Comparison of ENCODE assay signal across 3 cellular contexts in genomic region chr6:163356743-163357142, GRCh38.
TF ChIP-seq lines count a peak whose summit lies in the region.

No MANE protein-coding gene starts in this region.

TF ChIP-seq in HCT116, 20 proteins besides CTCF, POLR2A, EP300 and RAD21:
- no peak for TF ChIP-seq ZFX (IDR thresholded peaks at IDR 0.05)
- TF ChIP-seq SIN3A (IDR thresholded peaks at IDR 0.05; ENCODE audit: low read depth) = no peak
- no peak for TF ChIP-seq EGR1 (IDR thresholded peaks at IDR 0.05; ENCODE audit: low read depth)
- TF ChIP-seq YY1 (IDR thresholded peaks at IDR 0.05; ENCODE audit: extremely low read depth, insufficient replicate concordance, low read depth, low read length) = no peak
- TF ChIP-seq, protein P1, sequence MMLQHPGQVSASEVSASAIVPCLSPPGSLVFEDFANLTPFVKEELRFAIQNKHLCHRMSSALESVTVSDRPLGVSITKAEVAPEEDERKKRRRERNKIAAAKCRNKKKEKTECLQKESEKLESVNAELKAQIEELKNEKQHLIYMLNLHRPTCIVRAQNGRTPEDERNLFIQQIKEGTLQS (IDR thresholded peaks at IDR 0.05) = no peak
- TF ChIP-seq MAX (IDR thresholded peaks at IDR 0.05) = no peak
- no peak for TF ChIP-seq SRF (IDR thresholded peaks at IDR 0.05; ENCODE audit: low read depth)

TF ChIP-seq in IMR-90, 13 proteins besides CTCF, POLR2A, EP300 and RAD21:
- no peak for TF ChIP-seq MAZ (IDR thresholded peaks at IDR 0.05; ENCODE audit: borderline replicate concordance, low read depth, low read length)
- TF ChIP-seq RFX5 (IDR thresholded peaks at IDR 0.05; ENCODE audit: low read depth, low read length) = no peak
- no peak for TF ChIP-seq MXI1 (IDR thresholded peaks at IDR 0.05; ENCODE audit: borderline replicate concordance, low read depth, low read length)
- TF ChIP-seq FOS (IDR thresholded peaks at IDR 0.05; ENCODE audit: low read depth, low read length) = no peak
- no peak for TF ChIP-seq RCOR1 (IDR thresholded peaks at IDR 0.05; ENCODE audit: insufficient replicate concordance, low read length)
- no peak for TF ChIP-seq NFE2L2 (IDR thresholded peaks at IDR 0.05; ENCODE audit: low read depth, low read length)
- TF ChIP-seq USF2 (IDR thresholded peaks at IDR 0.05; ENCODE audit: low read depth, low read length) = no peak
- TF ChIP-seq BHLHE40 (IDR thresholded peaks at IDR 0.05; ENCODE audit: low read depth, low read length) = no peak
- TF ChIP-seq SMC3 (IDR thresholded peaks at IDR 0.05; ENCODE audit: low read depth, low read length) = no peak

TF ChIP-seq in H1, 55 proteins besides CTCF, POLR2A, EP300 and RAD21:
- TF ChIP-seq CHD7 (IDR thresholded peaks at IDR 0.05; ENCODE audit: insufficient replicate concordance, low read length) (no peak), BRCA1 (IDR thresholded peaks at IDR 0.05; ENCODE audit: low read depth, low read length) (no peak), TAF1 (IDR thresholded peaks at IDR 0.05; ENCODE audit: low read depth, low read length) (no peak), FOSL1 (IDR thresholded peaks at IDR 0.05; ENCODE audit: insufficient read depth, low read depth, low read length) (no peak), RFX5 (IDR thresholded peaks at IDR 0.05; ENCODE audit: borderline replicate concordance, low read depth, low read length) (no peak), CBX5 (IDR thresholded peaks at IDR 0.05; ENCODE audit: low read depth, low read length) (no peak), KDM5A (IDR thresholded peaks at IDR 0.05; ENCODE audit: low read length) (no peak), PHF8 (conservative IDR thresholded peaks at IDR 0.05; ENCODE audit: low read depth, low read length) (no peak), SUZ12 (IDR thresholded peaks at IDR 0.05; ENCODE audit: low read length) (no peak)
TF ChIP-seq in H1: peak in this region for 0.
